In genomic region chr12:109621271-109621671, GRCh38 we compare ENCODE assay signal across 17 cellular contexts. TPM values are rescaled to one million over a fixed set of nuclear protein-coding genes. Genes with fewer than 3 reads are reported as not detected.
A peak's percentile ranks its signal among the peaks of the same experiment; 100 is the strongest.
DNase-seq lines count a peak whose midpoint lies in the region; TF ChIP-seq lines count a peak whose summit lies in the region.
"Had no signal": no experiment of that assay in that cellular context is flagged by ENCODE, and none has a peak within 500 bp of the region (broad histone marks: within the 10 kb centered on the region; RNA-seq: fewer than 3 reads in every experiment).

No MANE protein-coding gene starts in this region.

- H3K9me3 Mint-ChIP-seq in CD4-positive, alpha-beta memory T cell: peaks cover 0 to 2% (median 0%) of the 10 kb centered on the region in 8 donors
- H3K9me3 Mint-ChIP-seq: activated CD4-positive, alpha-beta T cell treated with anti-CD3 and anti-CD28 coated beads, Interleukin-2, amount 10 ng/mL, durations not matched to agents 24 days and 14 days; activated naive CD4-positive, alpha-beta T cell treated with anti-CD3 and anti-CD28 coated beads, Interleukin-2, amount 50 U/mL, for 24 hours; stimulated activated effector memory CD8-positive, alpha-beta T cell treated with anti-CD3 and anti-CD28 coated beads, Interleukin-12 subunit alpha, Interleukin-12 subunit beta, amount 100 ng/mL, for 72 hours had no signal

- peaks cover 15 to 29% of the 10 kb centered on the region in 2 donors for H3K27me3 Mint-ChIP-seq in CD4-positive, alpha-beta memory T cell

- no peak overlapping the region for H3K27ac Mint-ChIP-seq in CD4-positive, alpha-beta memory T cell
- H3K27ac Mint-ChIP-seq: activated CD4-positive, alpha-beta T cell treated with anti-CD3 and anti-CD28 coated beads, Interleukin-2, amount 10 ng/mL, durations not matched to agents 24 days and 14 days; activated naive CD4-positive, alpha-beta T cell treated with anti-CD3 and anti-CD28 coated beads, Interleukin-2, amount 50 U/mL, for 24 hours; CD4-positive, CD25-positive, alpha-beta regulatory T cell; stimulated activated effector memory CD8-positive, alpha-beta T cell treated with anti-CD3 and anti-CD28 coated beads, Interleukin-12 subunit alpha, Interleukin-12 subunit beta, amount 100 ng/mL, for 72 hours had no signal

- peaks cover 0 to 5% (median 2%) of the 10 kb centered on the region in 4 donors for H3K4me1 Mint-ChIP-seq in CD4-positive, alpha-beta memory T cell
- H3K4me1 Mint-ChIP-seq: activated CD4-positive, alpha-beta T cell treated with anti-CD3 and anti-CD28 coated beads, Interleukin-2, amount 10 ng/mL, durations not matched to agents 24 days and 14 days; stimulated activated effector memory CD8-positive, alpha-beta T cell treated with anti-CD3 and anti-CD28 coated beads, Interleukin-12 subunit alpha, Interleukin-12 subunit beta, amount 100 ng/mL, for 72 hours had no signal

- DNase-seq in AG09319 (ENCODE audit: extremely low read depth, low read depth) (peak; percentile 11), GM03348 (ENCODE audit: low spot score) (peak; percentile 70), foreskin melanocyte (peak; percentile 54), amniotic stem cell (lab: John Stamatoyannopoulos, UW) (no peak), KG1 (lab: John Stamatoyannopoulos, UW) (no peak), globus pallidus (ENCODE audit: low spot score) (no peak)
- no peak for DNase-seq in CD4-positive, alpha-beta memory T cell
- DNase-seq: activated CD4-positive, alpha-beta T cell treated with anti-CD3 and anti-CD28 coated beads, Interleukin-2, amount 10 ng/mL, durations not matched to agents 24 days and 14 days; CD4-positive, CD25-positive, alpha-beta regulatory T cell; GF-D8; heart right ventricle; SIG-M5 had no signal

- intact Hi-C loops in CD4-positive, alpha-beta memory T cell (cut with micrococcal nuclease): no loop called here

- no peaks in the 10 kb centered on the region for H3K36me3 ChIP-seq in CD4-positive, alpha-beta memory T cell (ENCODE audit: insufficient read depth, low read length)
- H3K36me3 ChIP-seq: breast epithelium, heart right ventricle, pancreas had no signal

- H3K4me3 ChIP-seq in CD4-positive, alpha-beta memory T cell (ENCODE audit: low read length in 2 of 2): no peak overlapping the region
- H3K4me3 ChIP-seq: heart right ventricle, pancreas had no signal

- TF ChIP-seq CTCF in AG09319 (IDR thresholded peaks at IDR 0.05; ENCODE audit: low read depth, low read length): no peak
- TF ChIP-seq CTCF in VCaP (conservative IDR thresholded peaks at IDR 0.05): no peak

- no peak overlapping the region for H3K4me3 Mint-ChIP-seq in CD4-positive, alpha-beta memory T cell
- H3K4me3 Mint-ChIP-seq: activated CD4-positive, alpha-beta T cell treated with anti-CD3 and anti-CD28 coated beads, Interleukin-2, amount 10 ng/mL, durations not matched to agents 24 days and 14 days; CD4-positive, CD25-positive, alpha-beta regulatory T cell; stimulated activated effector memory CD8-positive, alpha-beta T cell treated with anti-CD3 and anti-CD28 coated beads, Interleukin-12 subunit alpha, Interleukin-12 subunit beta, amount 100 ng/mL, for 72 hours had no signal

- no peaks in the 10 kb centered on the region for H3K4me1 ChIP-seq in CD4-positive, alpha-beta memory T cell (ENCODE audit: insufficient read depth, low read length)
- H3K4me1 ChIP-seq: pancreas had no signal

- POLR2A ChIA-PET in CD4-positive, alpha-beta memory T cell (lab: Charles Lee; ENCODE audit: partially characterized antibody): no interaction called here

- no peaks in the 10 kb centered on the region for H3K27me3 ChIP-seq in CD4-positive, alpha-beta memory T cell (ENCODE audit: insufficient read depth, low read length)
- H3K27me3 ChIP-seq: pancreas had no signal

- H3K9me3 ChIP-seq in CD4-positive, alpha-beta memory T cell (ENCODE audit: control insufficient read depth in 1 of 2, low read length in 2 of 2): no peaks in the 10 kb centered on the region
- H3K9me3 ChIP-seq: breast epithelium, heart right ventricle, pancreas had no signal

- H3K36me3 Mint-ChIP-seq in CD4-positive, alpha-beta memory T cell: no peaks in the 10 kb centered on the region
- H3K36me3 Mint-ChIP-seq: activated naive CD4-positive, alpha-beta T cell treated with anti-CD3 and anti-CD28 coated beads, Interleukin-2, amount 50 U/mL, for 24 hours; CD4-positive, CD25-positive, alpha-beta regulatory T cell had no signal

- peak overlapping the region; percentile 56 for H3K27ac ChIP-seq in VCaP
- no peak overlapping the region for H3K27ac ChIP-seq in CD4-positive, alpha-beta memory T cell (ENCODE audit: low read depth, low read length)

- CTCF ChIA-PET in CD4-positive, alpha-beta memory T cell (lab: Charles Lee; ENCODE audit: partially characterized antibody): no interaction called here

RNA-seq across cellular contexts. Expression of gene MVK, which starts 47.7 kb away (rescaled TPM):
- total RNA-seq in CD4-positive, alpha-beta memory T cell: 10 to 100 TPM; 10.0 to 11.0 TPM
- polyA plus RNA-seq in CD4-positive, alpha-beta memory T cell: 1 to 10 TPM; 1.9 to 4.2 TPM

RNA-seq across cellular contexts. Expression of gene MMAB, which starts 48.0 kb away (rescaled TPM):
- 10 to 100 TPM; 16.0 to 16.9 TPM for total RNA-seq in CD4-positive, alpha-beta memory T cell
- 10 to 100 TPM; 17.2 to 30.2 TPM for polyA plus RNA-seq in CD4-positive, alpha-beta memory T cell

Comparison
In these comparisons a context has a peak if more than half of its experiments do, and no peak if none do; other contexts are left out.
1. DNase-seq: peak in AG09319 (single experiment), GM03348 (single experiment) and foreskin melanocyte (single experiment); none in amniotic stem cell (single experiment), KG1 (single experiment), globus pallidus (single experiment) and CD4-positive, alpha-beta memory T cell (0 of 5).